Comparison of ENCODE assay signal across 8 cellular contexts in genomic region chr12:64451687-64452558, GRCh38. TPM values are rescaled to one million over a fixed set of nuclear protein-coding genes. Genes with fewer than 3 reads are reported as not detected.
A peak's percentile ranks its signal among the peaks of the same experiment; 100 is the strongest.
DNase-seq lines count a peak whose midpoint lies in the region; ATAC-seq and TF ChIP-seq lines count a peak whose summit lies in the region.

TBK1 (plus strand) TSS chr12:64452120; CDS start chr12:64455871, 3,751 bp downstream.

- no peaks in the 10 kb centered on the region for H3K9me3 ChIP-seq in right cardiac atrium (ENCODE audit: control insufficient read depth, low read length)
- no peaks in the 10 kb centered on the region for H3K9me3 ChIP-seq in aorta (ENCODE audit: control insufficient read depth, low read length)

- intact Hi-C loops in T-helper 1 cell treated with Interleukin-12 subunit alpha and Interleukin-12 subunit beta and Interleukin-4 antibody, amounts not matched to agents 30 ng/mL and 1 ng/mL, for 36 hours (cut with micrococcal nuclease) = loop anchor here (1.0 to 10.0 kb wide), 10 partner anchors 7 to 1853 kb away; partner anchors contain the start of genes HELB, KICS2, LEMD3 and LLPH
- intact Hi-C loops in right cardiac atrium (cut with DNase I) (no loop called here), aorta (cut with DNase I) (loop anchor here in 1 of 2 donors (5.0 kb wide), 1 partner anchor 45 kb away; no protein-coding TSS in a partner anchor)

- WGBS in right cardiac atrium = under 1% methylated on average over 94 of the region's 94 CpGs
- whole genome bisulfite sequencing in aorta, 2 donors = 0 to 1% methylated on average over 51 to 94 of the region's 94 CpGs

- peak; percentile 79 for ATAC-seq in HG02610 (IDR thresholded peaks at IDR 0.05; ENCODE audit: unreplicated experiment)
- ATAC-seq in right cardiac atrium = peak; percentile 97 to 98
- ATAC-seq in aorta (ENCODE audit: low FRiP score) = peak; percentile 97

- H3K36me3 ChIP-seq in rectal smooth muscle tissue (ENCODE audit: control insufficient read depth, insufficient read depth, low read length) = peaks cover 3% of the 10 kb centered on the region
- peaks cover 2 to 4% of the 10 kb centered on the region in 2 donors for H3K36me3 ChIP-seq in aorta (ENCODE audit: control insufficient read depth in 1 of 2, insufficient read depth in 2 of 2, low read length in 1 of 2)

- TF ChIP-seq CTCF in GM12875 (IDR thresholded peaks at IDR 0.05; ENCODE audit: borderline replicate concordance, insufficient read depth, low read depth, low read length) = 0 out of 2 replicates have a peak, but pooled peaks have one; percentile 18

- H3K4me3 ChIP-seq in GM12875 (ENCODE audit: low read depth, low read length) (peak within 1 kb of the TSS; percentile 89), right cardiac atrium (ENCODE audit: low read length) (peak within 1 kb of the TSS; percentile 92), rectal smooth muscle tissue (ENCODE audit: low read length) (peak within 1 kb of the TSS; percentile 78), aorta (ENCODE audit: low read length in 2 of 2) (peak within 1 kb of the TSS; percentile 24 to 96)

- H3K4me1 ChIP-seq in right cardiac atrium (ENCODE audit: control insufficient read depth, insufficient read depth, low read length) (no peaks in the 10 kb centered on the region), rectal smooth muscle tissue (ENCODE audit: control insufficient read depth, insufficient read depth, low read length) (peaks cover 8% of the 10 kb centered on the region), aorta (ENCODE audit: control insufficient read depth in 1 of 2, insufficient read depth in 2 of 2, low read length in 2 of 2) (no peaks in the 10 kb centered on the region)

- H3K9ac ChIP-seq in rectal smooth muscle tissue (ENCODE audit: low read length) = peak within 1 kb of the TSS; percentile 86

- peak within 1 kb of the TSS; percentile 91 for H3K27ac ChIP-seq in angular gyrus (ENCODE audit: low read depth, low read length)
- H3K27ac ChIP-seq in right cardiac atrium (ENCODE audit: low read length) = peak within 1 kb of the TSS; percentile 95
- H3K27ac ChIP-seq in rectal smooth muscle tissue (ENCODE audit: low read depth, low read length) = peak within 1 kb of the TSS; percentile 93
- H3K27ac ChIP-seq in aorta (ENCODE audit: low read depth in 1 of 2, low read length in 2 of 2) = peak within 1 kb of the TSS; percentile 79 to 92

- H3K27me3 ChIP-seq in right cardiac atrium (ENCODE audit: control insufficient read depth, insufficient read depth) (no peaks in the 10 kb centered on the region), rectal smooth muscle tissue (ENCODE audit: control insufficient read depth, insufficient read depth, low read length) (no peaks in the 10 kb centered on the region), aorta (ENCODE audit: control insufficient read depth in 1 of 2, insufficient read depth in 2 of 2, low read length in 1 of 2) (no peaks in the 10 kb centered on the region)

- DNase-seq in NCI-H1092 treated with DMSO at 0.1 percent for 48 hours (lab: John Stamatoyannopoulos, UW) (peak; percentile 66), right cardiac atrium (peak; percentile 92 to 97 (median 96)), aorta (peak; percentile 94 to 97)

RNA-seq across cellular contexts. Expression of gene TBK1, which starts in this region (rescaled TPM):
- total RNA-seq in T-helper 1 cell treated with Interleukin-12 subunit alpha and Interleukin-12 subunit beta and Interleukin-4 antibody, amounts not matched to agents 30 ng/mL and 1 ng/mL, for 36 hours = 37.5 and 40.5 TPM in 2 replicates
- total RNA-seq in right cardiac atrium (10 to 100 TPM; 13.2 to 14.7 (median 14.0) TPM), aorta (10 to 100 TPM; 25.9 to 32.8 TPM)
- polyA plus RNA-seq in right cardiac atrium (10.5 TPM), aorta (10 to 100 TPM; 10.9 to 19.1 TPM)

Comparison
In these comparisons a context has a peak if more than half of its experiments do, and no peak if none do; other contexts are left out.
1. Peak in every context shown above with its lines: DNase-seq, ATAC-seq, H3K4me3 ChIP-seq and H3K27ac ChIP-seq.